In genomic region chr6:136920858-136921520, GRCh38 we compare ENCODE assay signal across 8 cellular contexts. TPM values are rescaled to one million over a fixed set of nuclear protein-coding genes. Genes with fewer than 3 reads are reported as not detected.
A peak's percentile ranks its signal among the peaks of the same experiment; 100 is the strongest.
DNase-seq lines count a peak whose midpoint lies in the region; ATAC-seq lines count a peak whose summit lies in the region.

No MANE protein-coding gene starts in this region.

- H3K4me1 ChIP-seq in iPS DF 6.9 (ENCODE audit: control insufficient read depth, insufficient read depth, low read length): peaks cover 4% of the 10 kb centered on the region

- H3K27ac ChIP-seq in iPS DF 6.9 (ENCODE audit: low read length) (no peak overlapping the region), skin epidermis (no peak overlapping the region)

- no peaks in the 10 kb centered on the region for H3K9me3 ChIP-seq in iPS DF 6.9 (ENCODE audit: control insufficient read depth, insufficient read depth, low read length)

- H3K36me3 Mint-ChIP-seq in activated naive CD4-positive, alpha-beta T cell treated with anti-CD3 and anti-CD28 coated beads, Interleukin-2, amount 10 ng/mL, durations not matched to agents 7 days and 5 days: no peaks in the 10 kb centered on the region

- peak; percentile 2 for ATAC-seq in HG03354 (IDR thresholded peaks at IDR 0.05; ENCODE audit: poor library complexity, severe bottlenecking, unreplicated experiment)
- ATAC-seq in GM21825 (IDR thresholded peaks at IDR 0.05; ENCODE audit: unreplicated experiment): no peak

- CTCF ChIA-PET in activated naive CD4-positive, alpha-beta T cell treated with anti-CD3 and anti-CD28 coated beads, Interleukin-2, amount 10 ng/mL, durations not matched to agents 7 days and 5 days (lab: Charles Lee): no interaction called here

- H3K4me1 Mint-ChIP-seq in activated naive CD4-positive, alpha-beta T cell treated with anti-CD3 and anti-CD28 coated beads, Interleukin-2, amount 10 ng/mL, durations not matched to agents 7 days and 5 days: peaks cover 33% of the 10 kb centered on the region

- H3K9me3 Mint-ChIP-seq in activated naive CD4-positive, alpha-beta T cell treated with anti-CD3 and anti-CD28 coated beads, Interleukin-2, amount 10 ng/mL, durations not matched to agents 7 days and 5 days: no peaks in the 10 kb centered on the region

- DNase-seq in D341Med (ENCODE audit: low spot score): peak; percentile 24
- peak; percentile 24 for DNase-seq in activated naive CD4-positive, alpha-beta T cell treated with anti-CD3 and anti-CD28 coated beads, Interleukin-2, amount 10 ng/mL, durations not matched to agents 7 days and 5 days
- DNase-seq in iPS DF 6.9 (ENCODE audit: low read depth, low spot score): no peak
- DNase-seq in NCI-H1694 (lab: John Stamatoyannopoulos, UW): no peak
- DNase-seq in mesenteric fat pad (ENCODE audit: low spot score): no peak

- no peak overlapping the region for H3K27ac Mint-ChIP-seq in activated naive CD4-positive, alpha-beta T cell treated with anti-CD3 and anti-CD28 coated beads, Interleukin-2, amount 10 ng/mL, durations not matched to agents 7 days and 5 days

- H3K4me3 ChIP-seq in iPS DF 6.9 (ENCODE audit: low read length): peak overlapping the region; percentile 32; the same call in 1 of the 2 replicates
- H3K4me3 ChIP-seq in skin epidermis: peak overlapping the region; percentile 28 to 44 (median 38)

- H3K36me3 ChIP-seq in iPS DF 6.9 (ENCODE audit: control insufficient read depth, insufficient read depth, low read length): no peaks in the 10 kb centered on the region; the same call in 1 of the 2 replicates

- peaks cover 74% of the 10 kb centered on the region for H3K27me3 Mint-ChIP-seq in activated naive CD4-positive, alpha-beta T cell treated with anti-CD3 and anti-CD28 coated beads, Interleukin-2, amount 10 ng/mL, durations not matched to agents 7 days and 5 days

- peaks cover 32% of the 10 kb centered on the region for H3K27me3 ChIP-seq in iPS DF 6.9 (ENCODE audit: control insufficient read depth, insufficient read depth, low read length)

- peak overlapping the region; percentile 63 for H3K4me3 Mint-ChIP-seq in activated naive CD4-positive, alpha-beta T cell treated with anti-CD3 and anti-CD28 coated beads, Interleukin-2, amount 10 ng/mL, durations not matched to agents 7 days and 5 days

- no CpG with 5 or more reads among the region's 41 CpGs for WGBS in iPS DF 6.9 (ENCODE audit: insufficient coverage, insufficient read length)

RNA-seq across cellular contexts. Expression of gene SLC35D3, which starts 1.1 kb away (rescaled TPM):
- total RNA-seq in mesenteric fat pad: not detected

Comparison
In these comparisons a context has a peak if more than half of its experiments do, and no peak if none do; other contexts are left out.
1. DNase-seq: peak in D341Med (single experiment) and activated naive CD4-positive, alpha-beta T cell treated with anti-CD3 and anti-CD28 coated beads, Interleukin-2, amount 10 ng/mL, durations not matched to agents 7 days and 5 days (single experiment); none in iPS DF 6.9 (single experiment), NCI-H1694 (single experiment) and mesenteric fat pad (single experiment).